10 cellular contexts compared by ENCODE assay signal in genomic region chr14:95998656-95999055, GRCh38. TPM values are rescaled to one million over a fixed set of nuclear protein-coding genes. Genes with fewer than 3 reads are reported as not detected.
DNase-seq lines count a peak whose midpoint lies in the region; ATAC-seq and TF ChIP-seq lines count a peak whose summit lies in the region.
"Had no signal": no experiment of that assay in that cellular context is flagged by ENCODE, and none has a peak within 500 bp of the region (broad histone marks: within the 10 kb centered on the region; RNA-seq: fewer than 3 reads in every experiment).

No MANE protein-coding gene starts in this region.

- no peak overlapping the region for H3K27ac Mint-ChIP-seq in mesothelial cell of epicardium
- H3K27ac Mint-ChIP-seq in stimulated activated naive B cell treated with anti-CD40 and anti-IgM and Interleukin-4, amounts not matched to agents 10 μg/mL and 1 μg/mL and 100 μg/mL, for 72 hours, result no peak overlapping the region

- H3K27me3 Mint-ChIP-seq in mesothelial cell of epicardium (ENCODE audit: low read depth), result peaks cover 40% of the 10 kb centered on the region
- H3K27me3 Mint-ChIP-seq in stimulated activated naive B cell treated with anti-CD40 and anti-IgM and Interleukin-4, amounts not matched to agents 10 μg/mL and 1 μg/mL and 100 μg/mL, for 72 hours, result peaks cover 58 to 74% of the 10 kb centered on the region in 2 donors

- peaks cover 7% of the 10 kb centered on the region for H3K9me3 Mint-ChIP-seq in mesothelial cell of epicardium
- H3K9me3 Mint-ChIP-seq in stimulated activated naive B cell treated with anti-CD40 and anti-IgM and Interleukin-4, amounts not matched to agents 10 μg/mL and 1 μg/mL and 100 μg/mL, for 72 hours, result peaks cover 3 to 5% of the 10 kb centered on the region in 2 donors

- H3K4me1 ChIP-seq in breast epithelium, result no peaks in the 10 kb centered on the region

- peaks cover 0 to 24% of the 10 kb centered on the region in 2 donors for H3K27me3 ChIP-seq in breast epithelium

- DNase-seq in DMS53 (lab: John Stamatoyannopoulos, UW) (peak; percentile 62), NCI-H1694 (lab: John Stamatoyannopoulos, UW) (peak; percentile 85), breast epithelium (ENCODE audit: low spot score in 2 of 2) (no peak), myocyte (ENCODE audit: low read depth) (peak; percentile 59), NCI-H1436 (lab: John Stamatoyannopoulos, UW) (no peak), mesothelial cell of epicardium (ENCODE audit: low spot score in 2 of 2, unreplicated experiment in 2 of 2) (no peak), mucosa of gallbladder (ENCODE audit: low spot score) (no peak)
- no peak for DNase-seq in stimulated activated naive B cell treated with anti-CD40 and anti-IgM and Interleukin-4, amounts not matched to agents 10 μg/mL and 1 μg/mL and 100 μg/mL, for 72 hours
- DNase-seq: activated naive CD4-positive, alpha-beta T cell had no signal

- H3K4me3 Mint-ChIP-seq in mesothelial cell of epicardium, result no peak overlapping the region
- H3K4me3 Mint-ChIP-seq in stimulated activated naive B cell treated with anti-CD40 and anti-IgM and Interleukin-4, amounts not matched to agents 10 μg/mL and 1 μg/mL and 100 μg/mL, for 72 hours, result no peak overlapping the region

- H3K27ac ChIP-seq in breast epithelium, result no peak overlapping the region
- H3K27ac ChIP-seq: neutrophil had no signal

- TF ChIP-seq CTCF in breast epithelium (IDR thresholded peaks at IDR 0.05) (peak in 2 of 3 donors; percentile 32 to 42), mesothelial cell of epicardium (IDR thresholded peaks at IDR 0.05; ENCODE audit: unreplicated experiment) (no peak)

- no peak for ATAC-seq in stimulated activated naive B cell treated with anti-CD40 and anti-IgM and Interleukin-4, amounts not matched to agents 10 μg/mL and 1 μg/mL and 100 μg/mL, for 72 hours (replicated peaks)

- H3K4me3 ChIP-seq in breast epithelium, result no peak overlapping the region

- intact Hi-C loops in breast epithelium (cut with DNase I; ENCODE audit: low total_unique reads), result no loop called here

- H3K36me3 ChIP-seq in breast epithelium, result no peaks in the 10 kb centered on the region
- H3K36me3 ChIP-seq: neutrophil had no signal

- H3K9me3 ChIP-seq in breast epithelium, result peaks cover 0 to 2% of the 10 kb centered on the region in 2 donors
- H3K9me3 ChIP-seq: neutrophil had no signal

- no peaks in the 10 kb centered on the region for H3K4me1 Mint-ChIP-seq in mesothelial cell of epicardium
- peaks cover 2 to 5% of the 10 kb centered on the region in 2 donors for H3K4me1 Mint-ChIP-seq in stimulated activated naive B cell treated with anti-CD40 and anti-IgM and Interleukin-4, amounts not matched to agents 10 μg/mL and 1 μg/mL and 100 μg/mL, for 72 hours

- TF ChIP-seq POLR2A in breast epithelium (IDR thresholded peaks at IDR 0.05), result no peak

- no peaks in the 10 kb centered on the region for H3K36me3 Mint-ChIP-seq in mesothelial cell of epicardium
- peaks cover 0 to 2% of the 10 kb centered on the region in 2 donors for H3K36me3 Mint-ChIP-seq in stimulated activated naive B cell treated with anti-CD40 and anti-IgM and Interleukin-4, amounts not matched to agents 10 μg/mL and 1 μg/mL and 100 μg/mL, for 72 hours

RNA-seq across cellular contexts. Expression of gene C14orf132, which starts 40.5 kb away (rescaled TPM):
- total RNA-seq in breast epithelium, result 10 to 100 TPM in 2 of 3 donors, 1 to 10 TPM in 1; 6.6 to 13.3 (median 10.8) TPM
- total RNA-seq in myocyte, result 30.2 and 35.7 TPM in 2 replicates
- 41.7 TPM for polyA plus RNA-seq in myocyte (2012)
- 35.4 to 40.6 TPM (median 35.9 TPM) in 3 replicates for total RNA-seq in mesothelial cell of epicardium
- total RNA-seq in mucosa of gallbladder, result 9.5 TPM

Comparison
In these comparisons a context has a peak if more than half of its experiments do, and no peak if none do; other contexts are left out.
1. DNase-seq: peak in DMS53 (single experiment), NCI-H1694 (single experiment) and myocyte (single experiment); none in breast epithelium (0 of 2), NCI-H1436 (single experiment), mesothelial cell of epicardium (0 of 2), mucosa of gallbladder (single experiment) and stimulated activated naive B cell treated with anti-CD40 and anti-IgM and Interleukin-4, amounts not matched to agents 10 μg/mL and 1 μg/mL and 100 μg/mL, for 72 hours (single experiment).